15 cellular contexts compared by ENCODE assay signal in genomic region chr7:2965745-2966270, GRCh38.
A peak's percentile ranks its signal among the peaks of the same experiment; 100 is the strongest.
DNase-seq lines count a peak whose midpoint lies in the region; ATAC-seq, FAIRE-seq and TF ChIP-seq lines count a peak whose summit lies in the region.
"Had no signal": no experiment of that assay in that cellular context is flagged by ENCODE, and none has a peak within 500 bp of the region (broad histone marks: within the 10 kb centered on the region; RNA-seq: fewer than 3 reads in every experiment).

No MANE protein-coding gene starts in this region.

- peaks cover 0 to 6% (median 0%) of the 10 kb centered on the region in 7 donors for H3K27me3 ChIP-seq in heart right ventricle
- H3K27me3 ChIP-seq in K562 (ENCODE audit: control insufficient read depth in 2 of 2, insufficient read depth in 2 of 2, low read length in 2 of 2), result no peaks in the 10 kb centered on the region
- peaks cover 4% of the 10 kb centered on the region; the same call in 1 of the 2 replicates for H3K27me3 ChIP-seq in PC-3 (ENCODE audit: low read length)
- H3K27me3 ChIP-seq: BE2C, MG63 had no signal

- no peak for TF ChIP-seq POLR2A in K562 (conservative IDR thresholded peaks at IDR 0.05)

- H3K36me3 ChIP-seq in heart right ventricle (no peaks in the 10 kb centered on the region), K562 (ENCODE audit: control insufficient read depth, insufficient read depth, low read length) (no peaks in the 10 kb centered on the region), PC-3 (ENCODE audit: low read depth, low read length) (no peaks in the 10 kb centered on the region)
- H3K36me3 ChIP-seq: BE2C, MG63 had no signal

- H3K4me2 ChIP-seq in K562 (ENCODE audit: insufficient read depth, low read length) (no peak overlapping the region), PC-3 (ENCODE audit: low read length) (no peak overlapping the region)

- no peak for ATAC-seq in heart right ventricle
- no peak for ATAC-seq in K562
- no peak for ATAC-seq in PC-3
- ATAC-seq: Panc1 had no signal

- peaks cover 0 to 4% (median 0%) of the 10 kb centered on the region in 9 donors for H3K4me1 ChIP-seq in heart right ventricle
- H3K4me1 ChIP-seq in K562 (replicated peaks in 1 of 2; ENCODE audit: control insufficient read depth in 2 of 2, insufficient read depth in 2 of 2, low read length in 2 of 2), result peaks cover 0 to 8% of the 10 kb centered on the region in 2 experiments; a peak in 1 of 5 replicates
- no peaks in the 10 kb centered on the region for H3K4me1 ChIP-seq in PC-3 (ENCODE audit: insufficient read depth, low read length)
- H3K4me1 ChIP-seq: BE2C had no signal

- H3K27ac ChIP-seq in heart right ventricle (no peak overlapping the region), K562 (ENCODE audit: extremely low read depth, low read depth, low read length) (no peak overlapping the region), PC-3 (ENCODE audit: low read length) (no peak overlapping the region)

- H3K79me2 ChIP-seq in K562 (ENCODE audit: control insufficient read depth, insufficient read depth, low read length) (no peaks in the 10 kb centered on the region), PC-3 (ENCODE audit: low read length) (no peaks in the 10 kb centered on the region)

- H4K20me1 ChIP-seq in K562 (replicated peaks; ENCODE audit: control insufficient read depth, insufficient read depth, low read length), result no peaks in the 10 kb centered on the region
- H4K20me1 ChIP-seq in PC-3 (ENCODE audit: low read length), result no peaks in the 10 kb centered on the region

- no peaks in the 10 kb centered on the region for H3K9me1 ChIP-seq in K562 (ENCODE audit: control insufficient read depth, insufficient read depth, low read length)

- TF ChIP-seq CTCF in heart right ventricle (IDR thresholded peaks at IDR 0.05) (no peak), K562 (IDR thresholded peaks at IDR 0.05 in 2 of 3, conservative IDR thresholded peaks at IDR 0.05 in 1 of 3; ENCODE audit: insufficient read depth in 2 of 3, low read depth in 1 of 3, low read length in 3 of 3) (no peak), PC-3 (conservative IDR thresholded peaks at IDR 0.05; ENCODE audit: low read depth, low read length) (no peak)

- DNase-seq in cardiac septum (ENCODE audit: low spot score) (peak; percentile 12), heart right ventricle (no peak), NCI-H226 (peak; percentile 12), K562 (ENCODE audit: extremely low read depth in 1 of 4, low spot score in 3 of 4) (no peak), urothelium cell line (ENCODE audit: low spot score) (no peak), NCI-H524 treated with DMSO at 0.1 percent for 48 hours (lab: John Stamatoyannopoulos, UW) (no peak), PC-3 (no peak)
- DNase-seq: BE2C, DMS 273 treated with DMSO at 0.1 percent for 48 hours, MG63, NCI-H1694 treated with DMSO at 0.1 percent for 48 hours, NCI-H748 treated with DMSO at 0.1 percent for 48 hours, Right ventricle myocardium superior had no signal

- no peaks in the 10 kb centered on the region for H3K9me2 ChIP-seq in PC-3 (replicated peaks; ENCODE audit: low read length)

- H3K9ac ChIP-seq in K562 (ENCODE audit: insufficient read depth in 1 of 2, low read depth in 2 of 2, low read length in 2 of 2) (no peak overlapping the region), PC-3 (ENCODE audit: low read length) (no peak overlapping the region)

- intact Hi-C loops in cardiac septum (cut with DNase I), result no loop called here
- intact Hi-C loops in heart right ventricle (cut with DNase I), result no loop called here
- intact Hi-C loops in K562 (cut with micrococcal nuclease), result no loop called here
- intact Hi-C loops in PC-3 (cut with micrococcal nuclease), result no loop called here

- in situ Hi-C loops in K562 (cut with MboI), result no loop called here

- CTCF ChIA-PET in K562 (lab: Yijun Ruan, JAX; ENCODE audit: low intra/inter-chr PET ratio) (no interaction called here), PC-3 (lab: Charles Lee) (no interaction called here)

- WGBS in heart right ventricle, 2 donors, result 83 to 97% methylated on average over 1 of the region's 1 CpG
- 6% methylated on average over 1 of the region's 1 CpG for WGBS in K562 (ENCODE audit: insufficient coverage, low coverage, missing lambda C conversion rate)

- H3K9me3 ChIP-seq in heart right ventricle, result peaks cover 0 to 38% (median 18%) of the 10 kb centered on the region in 11 donors
- H3K9me3 ChIP-seq in K562 (replicated peaks; ENCODE audit: control insufficient read depth, insufficient read depth, low read depth, low read length), result peaks cover 8% of the 10 kb centered on the region
- H3K9me3 ChIP-seq in PC-3 (ENCODE audit: low read length), result no peaks in the 10 kb centered on the region
- H3K9me3 ChIP-seq: MG63 had no signal

- POLR2A ChIA-PET in K562 (lab: Yijun Ruan, JAX), result interaction anchor here (1.1 to 1.8 kb wide), 3 partner anchors 9 to 11 kb away, joined by 3 to 8 read pairs (median 4); no protein-coding TSS in a partner anchor
- POLR2A ChIA-PET in PC-3 (lab: Charles Lee; ENCODE audit: unreplicated experiment), result no interaction called here

- TF ChIP-seq RAD21 in K562 (CRISPR knock-in tag; conservative IDR thresholded peaks at IDR 0.05 in 1 of 2, IDR thresholded peaks at IDR 0.05 in 1 of 2), result no peak

- H3F3A ChIP-seq in PC-3 (ENCODE audit: low read length, unreplicated experiment), result no peaks in the 10 kb centered on the region

- FAIRE-seq in K562 (lab: Jason Lieb, UNC), result no peak
- peak; percentile 37 for FAIRE-seq in urothelium cell line (lab: Jason Lieb, UNC)
- FAIRE-seq: H54 had no signal

- H2AFZ ChIP-seq in K562 (ENCODE audit: low read depth, low read length) (no peak overlapping the region), PC-3 (ENCODE audit: low read length) (no peak overlapping the region)

- no TSS peak for BruUV-seq in K562 (replicated peaks; lab: Mats Ljungman, UMichigan)
- no TSS peak for BruUV-seq in PC-3 (replicated peaks; lab: Mats Ljungman, UMichigan)

- no peak overlapping the region for H3K4me3 ChIP-seq in heart right ventricle
- H3K4me3 ChIP-seq in K562, result no peak overlapping the region
- H3K4me3 ChIP-seq in PC-3 (ENCODE audit: low read length), result no peak overlapping the region
- H3K4me3 ChIP-seq: MG63 had no signal

- TF ChIP-seq EP300 in K562 (IDR thresholded peaks at IDR 0.05; ENCODE audit: low read length), result no peak

TF ChIP-seq in K562, 482 proteins besides CTCF, POLR2A, EP300 and RAD21 (continues in another document):
- TF ChIP-seq, protein P1, sequence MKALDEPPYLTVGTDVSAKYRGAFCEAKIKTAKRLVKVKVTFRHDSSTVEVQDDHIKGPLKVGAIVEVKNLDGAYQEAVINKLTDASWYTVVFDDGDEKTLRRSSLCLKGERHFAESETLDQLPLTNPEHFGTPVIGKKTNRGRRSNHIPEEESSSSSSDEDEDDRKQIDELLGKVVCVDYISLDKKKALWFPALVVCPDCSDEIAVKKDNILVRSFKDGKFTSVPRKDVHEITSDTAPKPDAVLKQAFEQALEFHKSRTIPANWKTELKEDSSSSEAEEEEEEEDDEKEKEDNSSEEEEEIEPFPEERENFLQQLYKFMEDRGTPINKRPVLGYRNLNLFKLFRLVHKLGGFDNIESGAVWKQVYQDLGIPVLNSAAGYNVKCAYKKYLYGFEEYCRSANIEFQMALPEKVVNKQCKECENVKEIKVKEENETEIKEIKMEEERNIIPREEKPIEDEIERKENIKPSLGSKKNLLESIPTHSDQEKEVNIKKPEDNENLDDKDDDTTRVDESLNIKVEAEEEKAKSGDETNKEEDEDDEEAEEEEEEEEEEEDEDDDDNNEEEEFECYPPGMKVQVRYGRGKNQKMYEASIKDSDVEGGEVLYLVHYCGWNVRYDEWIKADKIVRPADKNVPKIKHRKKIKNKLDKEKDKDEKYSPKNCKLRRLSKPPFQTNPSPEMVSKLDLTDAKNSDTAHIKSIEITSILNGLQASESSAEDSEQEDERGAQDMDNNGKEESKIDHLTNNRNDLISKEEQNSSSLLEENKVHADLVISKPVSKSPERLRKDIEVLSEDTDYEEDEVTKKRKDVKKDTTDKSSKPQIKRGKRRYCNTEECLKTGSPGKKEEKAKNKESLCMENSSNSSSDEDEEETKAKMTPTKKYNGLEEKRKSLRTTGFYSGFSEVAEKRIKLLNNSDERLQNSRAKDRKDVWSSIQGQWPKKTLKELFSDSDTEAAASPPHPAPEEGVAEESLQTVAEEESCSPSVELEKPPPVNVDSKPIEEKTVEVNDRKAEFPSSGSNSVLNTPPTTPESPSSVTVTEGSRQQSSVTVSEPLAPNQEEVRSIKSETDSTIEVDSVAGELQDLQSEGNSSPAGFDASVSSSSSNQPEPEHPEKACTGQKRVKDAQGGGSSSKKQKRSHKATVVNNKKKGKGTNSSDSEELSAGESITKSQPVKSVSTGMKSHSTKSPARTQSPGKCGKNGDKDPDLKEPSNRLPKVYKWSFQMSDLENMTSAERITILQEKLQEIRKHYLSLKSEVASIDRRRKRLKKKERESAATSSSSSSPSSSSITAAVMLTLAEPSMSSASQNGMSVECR (CRISPR knock-in tag; IDR thresholded peaks at IDR 0.05), result no peak
- TF ChIP-seq SOX6 (IDR thresholded peaks at IDR 0.05) (no peak), CBX5 (IDR thresholded peaks at IDR 0.05; ENCODE audit: borderline replicate concordance, low read depth) (peak; percentile 48; the same call in 1 of the 2 replicates), ZBTB1 (CRISPR knock-in tag; IDR thresholded peaks at IDR 0.05; ENCODE audit: borderline replicate concordance, low read depth) (no peak), TSC22D4 (tag; IDR thresholded peaks at IDR 0.05) (no peak), E2F6 (IDR thresholded peaks at IDR 0.05; ENCODE audit: borderline replicate concordance in 1 of 2, extremely low read depth in 1 of 2, insufficient read depth in 1 of 2, insufficient read length in 1 of 2, low read depth in 1 of 2, low read length in 1 of 2, poor library complexity in 1 of 2, severe bottlenecking in 1 of 2) (no peak), HNRNPH1 (optimal IDR thresholded peaks at IDR 0.05; ENCODE audit: low read depth, low read length) (no peak), U2AF2 (optimal IDR thresholded peaks at IDR 0.05; ENCODE audit: low read depth, low read length) (no peak), ZEB2 (IDR thresholded peaks at IDR 0.05) (no peak), ZNF696 (CRISPR knock-in tag; conservative IDR thresholded peaks at IDR 0.05) (no peak), BCL6 (CRISPR knock-in tag; IDR thresholded peaks at IDR 0.05) (no peak), ZNF175 (CRISPR knock-in tag; IDR thresholded peaks at IDR 0.05; ENCODE audit: low read depth) (no peak)
- TF ChIP-seq, protein P2, sequence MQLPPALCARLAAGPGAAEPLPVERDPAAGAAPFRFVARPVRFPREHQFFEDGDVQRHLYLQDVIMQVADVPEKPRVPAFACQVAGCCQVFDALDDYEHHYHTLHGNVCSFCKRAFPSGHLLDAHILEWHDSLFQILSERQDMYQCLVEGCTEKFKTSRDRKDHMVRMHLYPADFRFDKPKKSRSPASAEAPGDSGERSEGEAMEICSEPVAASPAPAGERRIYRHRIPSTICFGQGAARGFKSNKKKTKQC (CRISPR knock-in tag; IDR thresholded peaks at IDR 0.05), result no peak

Comparison
In these comparisons a context has a peak if more than half of its experiments do, and no peak if none do; other contexts are left out.
1. DNase-seq: peak in cardiac septum (single experiment) and NCI-H226 (single experiment); none in heart right ventricle (0 of 2), K562 (0 of 4), urothelium cell line (single experiment), NCI-H524 treated with DMSO at 0.1 percent for 48 hours (single experiment) and PC-3 (single experiment).